ENCODE assay signal across 1 cellular context in the genomic region with DNA sequence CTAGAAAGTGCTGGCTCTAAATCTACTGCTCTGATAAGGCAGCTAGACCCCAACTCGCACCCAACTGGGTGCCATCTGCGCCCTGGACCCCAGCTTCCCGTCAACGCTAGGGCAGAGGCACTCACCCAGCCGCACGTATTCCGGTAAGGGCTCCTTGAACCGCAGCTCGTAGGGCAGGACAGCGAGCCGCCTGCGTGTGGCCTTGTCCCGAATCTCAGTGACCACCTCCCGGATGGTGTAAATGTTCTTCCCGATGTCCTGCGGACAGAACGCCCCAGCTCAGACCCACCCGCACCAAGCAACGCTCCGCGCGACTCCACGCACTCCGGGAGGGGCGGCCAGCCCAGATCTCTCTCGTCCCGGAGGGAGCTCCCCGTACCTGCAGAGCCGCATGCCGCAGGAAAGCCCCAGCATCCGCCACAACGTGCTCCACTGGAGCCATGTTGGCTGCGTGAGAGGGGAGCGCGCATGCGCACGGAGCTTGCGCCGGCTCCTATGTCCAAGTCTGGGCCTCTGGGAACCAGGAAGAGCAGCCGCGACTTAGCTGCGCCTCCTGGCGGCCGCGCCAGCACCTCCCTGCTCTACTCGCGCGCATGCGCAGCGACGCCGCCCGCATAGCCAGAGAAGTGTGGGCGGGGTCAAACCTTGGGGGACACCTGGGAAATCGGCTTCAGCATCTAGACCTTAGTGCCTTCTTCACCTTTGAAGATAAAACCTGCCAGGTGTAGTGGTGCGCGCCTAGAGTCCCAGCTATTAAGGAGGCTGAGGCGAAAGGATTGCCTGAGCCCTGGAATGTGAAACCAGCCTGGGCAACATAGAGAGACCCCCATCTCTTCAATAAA.
TF ChIP-seq lines count a peak whose summit lies in the region.

A gene (minus strand): TSS at position 458 of the 842 bp plus-strand sequence. CDS start 16 bp downstream, at position 442.

TF ChIP-seq in HEK293, 187 proteins besides CTCF, POLR2A, EP300 and RAD21 (continued from another document and continues in another):
- TF ChIP-seq, protein P1, sequence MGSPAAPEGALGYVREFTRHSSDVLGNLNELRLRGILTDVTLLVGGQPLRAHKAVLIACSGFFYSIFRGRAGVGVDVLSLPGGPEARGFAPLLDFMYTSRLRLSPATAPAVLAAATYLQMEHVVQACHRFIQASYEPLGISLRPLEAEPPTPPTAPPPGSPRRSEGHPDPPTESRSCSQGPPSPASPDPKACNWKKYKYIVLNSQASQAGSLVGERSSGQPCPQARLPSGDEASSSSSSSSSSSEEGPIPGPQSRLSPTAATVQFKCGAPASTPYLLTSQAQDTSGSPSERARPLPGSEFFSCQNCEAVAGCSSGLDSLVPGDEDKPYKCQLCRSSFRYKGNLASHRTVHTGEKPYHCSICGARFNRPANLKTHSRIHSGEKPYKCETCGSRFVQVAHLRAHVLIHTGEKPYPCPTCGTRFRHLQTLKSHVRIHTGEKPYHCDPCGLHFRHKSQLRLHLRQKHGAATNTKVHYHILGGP (tag by site-specific recombination; IDR thresholded peaks at IDR 0.05), result no peak
- TF ChIP-seq, protein P2, sequence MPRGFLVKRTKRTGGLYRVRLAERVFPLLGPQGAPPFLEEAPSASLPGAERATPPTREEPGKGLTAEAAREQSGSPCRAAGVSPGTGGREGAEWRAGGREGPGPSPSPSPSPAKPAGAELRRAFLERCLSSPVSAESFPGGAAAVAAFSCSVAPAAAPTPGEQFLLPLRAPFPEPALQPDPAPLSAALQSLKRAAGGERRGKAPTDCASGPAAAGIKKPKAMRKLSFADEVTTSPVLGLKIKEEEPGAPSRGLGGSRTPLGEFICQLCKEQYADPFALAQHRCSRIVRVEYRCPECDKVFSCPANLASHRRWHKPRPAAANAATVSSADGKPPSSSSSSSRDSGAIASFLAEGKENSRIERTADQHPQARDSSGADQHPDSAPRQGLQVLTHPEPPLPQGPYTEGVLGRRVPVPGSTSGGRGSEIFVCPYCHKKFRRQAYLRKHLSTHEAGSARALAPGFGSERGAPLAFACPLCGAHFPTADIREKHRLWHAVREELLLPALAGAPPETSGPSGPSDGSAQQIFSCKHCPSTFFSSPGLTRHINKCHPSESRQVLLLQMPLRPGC (tag by site-specific recombination; IDR thresholded peaks at IDR 0.05), result no peak
- TF ChIP-seq, protein P3, sequence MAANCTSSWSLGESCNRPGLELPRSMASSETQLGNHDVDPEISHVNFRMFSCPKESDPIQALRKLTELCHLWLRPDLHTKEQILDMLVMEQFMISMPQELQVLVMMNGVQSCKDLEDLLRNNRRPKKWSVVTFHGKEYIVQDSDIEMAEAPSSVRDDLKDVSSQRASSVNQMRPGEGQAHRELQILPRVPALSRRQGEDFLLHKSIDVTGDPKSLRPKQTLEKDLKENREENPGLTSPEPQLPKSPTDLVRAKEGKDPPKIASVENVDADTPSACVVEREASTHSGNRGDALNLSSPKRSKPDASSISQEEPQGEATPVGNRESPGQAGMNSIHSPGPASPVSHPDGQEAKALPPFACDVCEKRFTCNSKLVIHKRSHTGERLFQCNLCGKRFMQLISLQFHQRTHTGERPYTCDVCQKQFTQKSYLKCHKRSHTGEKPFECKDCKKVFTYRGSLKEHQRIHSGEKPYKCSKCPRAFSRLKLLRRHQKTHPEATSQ (tag by site-specific recombination; IDR thresholded peaks at IDR 0.05), result no peak
- TF ChIP-seq ZIC2 (tag by site-specific recombination; IDR thresholded peaks at IDR 0.05) (0 out of 2 replicates have a peak, but pooled peaks have one; percentile 13), BCL11B (tag by site-specific recombination; IDR thresholded peaks at IDR 0.05; ENCODE audit: low read depth) (no peak), ZNF202 (tag by site-specific recombination; IDR thresholded peaks at IDR 0.05; ENCODE audit: borderline replicate concordance) (no peak), ZNF140 (tag by site-specific recombination; IDR thresholded peaks at IDR 0.05) (no peak), ZNF654 (tag by site-specific recombination; IDR thresholded peaks at IDR 0.05; ENCODE audit: low read depth) (peak; percentile 36), ZNF391 (tag by site-specific recombination; IDR thresholded peaks at IDR 0.05; ENCODE audit: borderline replicate concordance, low read depth) (peak; percentile 53; the same call in 1 of the 2 replicates)
- TF ChIP-seq, protein P4, sequence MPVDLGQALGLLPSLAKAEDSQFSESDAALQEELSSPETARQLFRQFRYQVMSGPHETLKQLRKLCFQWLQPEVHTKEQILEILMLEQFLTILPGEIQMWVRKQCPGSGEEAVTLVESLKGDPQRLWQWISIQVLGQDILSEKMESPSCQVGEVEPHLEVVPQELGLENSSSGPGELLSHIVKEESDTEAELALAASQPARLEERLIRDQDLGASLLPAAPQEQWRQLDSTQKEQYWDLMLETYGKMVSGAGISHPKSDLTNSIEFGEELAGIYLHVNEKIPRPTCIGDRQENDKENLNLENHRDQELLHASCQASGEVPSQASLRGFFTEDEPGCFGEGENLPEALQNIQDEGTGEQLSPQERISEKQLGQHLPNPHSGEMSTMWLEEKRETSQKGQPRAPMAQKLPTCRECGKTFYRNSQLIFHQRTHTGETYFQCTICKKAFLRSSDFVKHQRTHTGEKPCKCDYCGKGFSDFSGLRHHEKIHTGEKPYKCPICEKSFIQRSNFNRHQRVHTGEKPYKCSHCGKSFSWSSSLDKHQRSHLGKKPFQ (tag by site-specific recombination; IDR thresholded peaks at IDR 0.05), result no peak
- TF ChIP-seq, protein P5, sequence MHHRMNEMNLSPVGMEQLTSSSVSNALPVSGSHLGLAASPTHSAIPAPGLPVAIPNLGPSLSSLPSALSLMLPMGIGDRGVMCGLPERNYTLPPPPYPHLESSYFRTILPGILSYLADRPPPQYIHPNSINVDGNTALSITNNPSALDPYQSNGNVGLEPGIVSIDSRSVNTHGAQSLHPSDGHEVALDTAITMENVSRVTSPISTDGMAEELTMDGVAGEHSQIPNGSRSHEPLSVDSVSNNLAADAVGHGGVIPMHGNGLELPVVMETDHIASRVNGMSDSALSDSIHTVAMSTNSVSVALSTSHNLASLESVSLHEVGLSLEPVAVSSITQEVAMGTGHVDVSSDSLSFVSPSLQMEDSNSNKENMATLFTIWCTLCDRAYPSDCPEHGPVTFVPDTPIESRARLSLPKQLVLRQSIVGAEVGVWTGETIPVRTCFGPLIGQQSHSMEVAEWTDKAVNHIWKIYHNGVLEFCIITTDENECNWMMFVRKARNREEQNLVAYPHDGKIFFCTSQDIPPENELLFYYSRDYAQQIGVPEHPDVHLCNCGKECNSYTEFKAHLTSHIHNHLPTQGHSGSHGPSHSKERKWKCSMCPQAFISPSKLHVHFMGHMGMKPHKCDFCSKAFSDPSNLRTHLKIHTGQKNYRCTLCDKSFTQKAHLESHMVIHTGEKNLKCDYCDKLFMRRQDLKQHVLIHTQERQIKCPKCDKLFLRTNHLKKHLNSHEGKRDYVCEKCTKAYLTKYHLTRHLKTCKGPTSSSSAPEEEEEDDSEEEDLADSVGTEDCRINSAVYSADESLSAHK (tag by site-specific recombination; IDR thresholded peaks at IDR 0.05), result no peak
- TF ChIP-seq, protein P6, sequence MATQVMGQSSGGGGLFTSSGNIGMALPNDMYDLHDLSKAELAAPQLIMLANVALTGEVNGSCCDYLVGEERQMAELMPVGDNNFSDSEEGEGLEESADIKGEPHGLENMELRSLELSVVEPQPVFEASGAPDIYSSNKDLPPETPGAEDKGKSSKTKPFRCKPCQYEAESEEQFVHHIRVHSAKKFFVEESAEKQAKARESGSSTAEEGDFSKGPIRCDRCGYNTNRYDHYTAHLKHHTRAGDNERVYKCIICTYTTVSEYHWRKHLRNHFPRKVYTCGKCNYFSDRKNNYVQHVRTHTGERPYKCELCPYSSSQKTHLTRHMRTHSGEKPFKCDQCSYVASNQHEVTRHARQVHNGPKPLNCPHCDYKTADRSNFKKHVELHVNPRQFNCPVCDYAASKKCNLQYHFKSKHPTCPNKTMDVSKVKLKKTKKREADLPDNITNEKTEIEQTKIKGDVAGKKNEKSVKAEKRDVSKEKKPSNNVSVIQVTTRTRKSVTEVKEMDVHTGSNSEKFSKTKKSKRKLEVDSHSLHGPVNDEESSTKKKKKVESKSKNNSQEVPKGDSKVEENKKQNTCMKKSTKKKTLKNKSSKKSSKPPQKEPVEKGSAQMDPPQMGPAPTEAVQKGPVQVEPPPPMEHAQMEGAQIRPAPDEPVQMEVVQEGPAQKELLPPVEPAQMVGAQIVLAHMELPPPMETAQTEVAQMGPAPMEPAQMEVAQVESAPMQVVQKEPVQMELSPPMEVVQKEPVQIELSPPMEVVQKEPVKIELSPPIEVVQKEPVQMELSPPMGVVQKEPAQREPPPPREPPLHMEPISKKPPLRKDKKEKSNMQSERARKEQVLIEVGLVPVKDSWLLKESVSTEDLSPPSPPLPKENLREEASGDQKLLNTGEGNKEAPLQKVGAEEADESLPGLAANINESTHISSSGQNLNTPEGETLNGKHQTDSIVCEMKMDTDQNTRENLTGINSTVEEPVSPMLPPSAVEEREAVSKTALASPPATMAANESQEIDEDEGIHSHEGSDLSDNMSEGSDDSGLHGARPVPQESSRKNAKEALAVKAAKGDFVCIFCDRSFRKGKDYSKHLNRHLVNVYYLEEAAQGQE (tag by site-specific recombination; IDR thresholded peaks at IDR 0.05), result peak; percentile 24; the same call in 1 of the 2 replicates
- TF ChIP-seq, protein P7, sequence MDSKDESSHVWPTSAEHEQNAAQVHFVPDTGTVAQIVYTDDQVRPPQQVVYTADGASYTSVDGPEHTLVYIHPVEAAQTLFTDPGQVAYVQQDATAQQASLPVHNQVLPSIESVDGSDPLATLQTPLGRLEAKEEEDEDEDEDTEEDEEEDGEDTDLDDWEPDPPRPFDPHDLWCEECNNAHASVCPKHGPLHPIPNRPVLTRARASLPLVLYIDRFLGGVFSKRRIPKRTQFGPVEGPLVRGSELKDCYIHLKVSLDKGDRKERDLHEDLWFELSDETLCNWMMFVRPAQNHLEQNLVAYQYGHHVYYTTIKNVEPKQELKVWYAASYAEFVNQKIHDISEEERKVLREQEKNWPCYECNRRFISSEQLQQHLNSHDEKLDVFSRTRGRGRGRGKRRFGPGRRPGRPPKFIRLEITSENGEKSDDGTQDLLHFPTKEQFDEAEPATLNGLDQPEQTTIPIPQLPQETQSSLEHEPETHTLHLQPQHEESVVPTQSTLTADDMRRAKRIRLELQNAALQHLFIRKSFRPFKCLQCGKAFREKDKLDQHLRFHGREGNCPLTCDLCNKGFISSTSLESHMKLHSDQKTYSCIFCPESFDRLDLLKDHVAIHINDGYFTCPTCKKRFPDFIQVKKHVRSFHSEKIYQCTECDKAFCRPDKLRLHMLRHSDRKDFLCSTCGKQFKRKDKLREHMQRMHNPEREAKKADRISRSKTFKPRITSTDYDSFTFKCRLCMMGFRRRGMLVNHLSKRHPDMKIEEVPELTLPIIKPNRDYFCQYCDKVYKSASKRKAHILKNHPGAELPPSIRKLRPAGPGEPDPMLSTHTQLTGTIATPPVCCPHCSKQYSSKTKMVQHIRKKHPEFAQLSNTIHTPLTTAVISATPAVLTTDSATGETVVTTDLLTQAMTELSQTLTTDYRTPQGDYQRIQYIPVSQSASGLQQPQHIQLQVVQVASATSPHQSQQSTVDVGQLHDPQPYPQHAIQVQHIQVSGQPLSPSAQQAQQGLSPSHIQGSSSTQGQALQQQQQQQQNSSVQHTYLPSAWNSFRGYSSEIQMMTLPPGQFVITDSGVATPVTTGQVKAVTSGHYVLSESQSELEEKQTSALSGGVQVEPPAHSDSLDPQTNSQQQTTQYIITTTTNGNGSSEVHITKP (tag by site-specific recombination; IDR thresholded peaks at IDR 0.05), result 0 out of 2 replicates have a peak, but pooled peaks have one; percentile 24
- TF ChIP-seq, protein P8, sequence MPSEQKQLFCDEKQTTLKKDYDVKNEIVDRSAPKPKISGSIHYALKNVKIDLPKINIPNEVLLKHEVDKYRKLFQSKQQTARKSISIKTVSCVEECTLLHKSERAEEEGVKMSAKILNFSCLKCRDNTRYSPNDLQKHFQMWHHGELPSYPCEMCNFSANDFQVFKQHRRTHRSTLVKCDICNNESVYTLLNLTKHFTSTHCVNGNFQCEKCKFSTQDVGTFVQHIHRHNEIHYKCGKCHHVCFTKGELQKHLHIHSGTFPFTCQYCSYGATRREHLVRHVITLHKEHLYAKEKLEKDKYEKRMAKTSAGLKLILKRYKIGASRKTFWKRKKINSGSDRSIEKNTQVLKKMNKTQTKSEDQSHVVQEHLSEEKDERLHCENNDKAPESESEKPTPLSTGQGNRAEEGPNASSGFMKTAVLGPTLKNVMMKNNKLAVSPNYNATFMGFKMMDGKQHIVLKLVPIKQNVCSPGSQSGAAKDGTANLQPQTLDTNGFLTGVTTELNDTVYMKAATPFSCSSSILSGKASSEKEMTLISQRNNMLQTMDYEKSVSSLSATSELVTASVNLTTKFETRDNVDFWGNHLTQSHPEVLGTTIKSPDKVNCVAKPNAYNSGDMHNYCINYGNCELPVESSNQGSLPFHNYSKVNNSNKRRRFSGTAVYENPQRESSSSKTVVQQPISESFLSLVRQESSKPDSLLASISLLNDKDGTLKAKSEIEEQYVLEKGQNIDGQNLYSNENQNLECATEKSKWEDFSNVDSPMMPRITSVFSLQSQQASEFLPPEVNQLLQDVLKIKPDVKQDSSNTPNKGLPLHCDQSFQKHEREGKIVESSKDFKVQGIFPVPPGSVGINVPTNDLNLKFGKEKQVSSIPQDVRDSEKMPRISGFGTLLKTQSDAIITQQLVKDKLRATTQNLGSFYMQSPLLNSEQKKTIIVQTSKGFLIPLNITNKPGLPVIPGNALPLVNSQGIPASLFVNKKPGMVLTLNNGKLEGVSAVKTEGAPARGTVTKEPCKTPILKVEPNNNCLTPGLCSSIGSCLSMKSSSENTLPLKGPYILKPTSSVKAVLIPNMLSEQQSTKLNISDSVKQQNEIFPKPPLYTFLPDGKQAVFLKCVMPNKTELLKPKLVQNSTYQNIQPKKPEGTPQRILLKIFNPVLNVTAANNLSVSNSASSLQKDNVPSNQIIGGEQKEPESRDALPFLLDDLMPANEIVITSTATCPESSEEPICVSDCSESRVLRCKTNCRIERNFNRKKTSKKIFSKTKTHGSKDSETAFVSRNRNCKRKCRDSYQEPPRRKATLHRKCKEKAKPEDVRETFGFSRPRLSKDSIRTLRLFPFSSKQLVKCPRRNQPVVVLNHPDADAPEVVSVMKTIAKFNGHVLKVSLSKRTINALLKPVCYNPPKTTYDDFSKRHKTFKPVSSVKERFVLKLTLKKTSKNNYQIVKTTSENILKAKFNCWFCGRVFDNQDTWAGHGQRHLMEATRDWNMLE (tag by site-specific recombination; conservative IDR thresholded peaks at IDR 0.05; ENCODE audit: low read depth), result no peak
- TF ChIP-seq, protein P9, sequence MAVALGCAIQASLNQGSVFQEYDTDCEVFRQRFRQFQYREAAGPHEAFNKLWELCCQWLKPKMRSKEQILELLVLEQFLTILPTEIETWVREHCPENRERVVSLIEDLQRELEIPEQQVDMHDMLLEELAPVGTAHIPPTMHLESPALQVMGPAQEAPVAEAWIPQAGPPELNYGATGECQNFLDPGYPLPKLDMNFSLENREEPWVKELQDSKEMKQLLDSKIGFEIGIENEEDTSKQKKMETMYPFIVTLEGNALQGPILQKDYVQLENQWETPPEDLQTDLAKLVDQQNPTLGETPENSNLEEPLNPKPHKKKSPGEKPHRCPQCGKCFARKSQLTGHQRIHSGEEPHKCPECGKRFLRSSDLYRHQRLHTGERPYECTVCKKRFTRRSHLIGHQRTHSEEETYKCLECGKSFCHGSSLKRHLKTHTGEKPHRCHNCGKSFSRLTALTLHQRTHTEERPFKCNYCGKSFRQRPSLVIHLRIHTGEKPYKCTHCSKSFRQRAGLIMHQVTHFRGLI (tag by site-specific recombination; IDR thresholded peaks at IDR 0.05), result no peak
